ENCODE assay signal across 21 cellular contexts in genomic region chr14:22797017-22797917, GRCh38. TPM values are rescaled to one million over a fixed set of nuclear protein-coding genes. Genes with fewer than 3 reads are reported as not detected.
A peak's percentile ranks its signal among the peaks of the same experiment; 100 is the strongest.
DNase-seq lines count a peak whose midpoint lies in the region; TF ChIP-seq lines count a peak whose summit lies in the region.
"Had no signal": no experiment of that assay in that cellular context is flagged by ENCODE, and none has a peak within 500 bp of the region (broad histone marks: within the 10 kb centered on the region; RNA-seq: fewer than 3 reads in every experiment).

No MANE protein-coding gene starts in this region.

- TF ChIP-seq POLR2A in esophagus muscularis mucosa (IDR thresholded peaks at IDR 0.05; ENCODE audit: low read depth) = no peak

- H3K27me3 ChIP-seq in iPS-20b (ENCODE audit: insufficient read depth, low read length) (no peaks in the 10 kb centered on the region), esophagus muscularis mucosa (no peaks in the 10 kb centered on the region), A673 (replicated peaks; ENCODE audit: insufficient read depth, low read depth, low read length, poor library complexity) (no peaks in the 10 kb centered on the region)
- H3K27me3 ChIP-seq: brain microvascular endothelial cell, Peyer's patch, upper lobe of right lung had no signal

- intact Hi-C loops in CD14-positive monocyte (cut with micrococcal nuclease) (no loop called here), esophagus muscularis mucosa (cut with DNase I) (no loop called here), A673 (cut with micrococcal nuclease; ENCODE audit: unreplicated experiment) (no loop called here)

- H3K4me3 ChIP-seq in iPS-20b (ENCODE audit: low read length) (no peak overlapping the region; the same call in 1 of the 2 replicates), esophagus muscularis mucosa (no peak overlapping the region), A673 (ENCODE audit: low read depth, low read length, poor library complexity, severe bottlenecking) (no peak overlapping the region)
- H3K4me3 ChIP-seq: upper lobe of right lung had no signal

- peaks cover 77% of the 10 kb centered on the region for H3K4me1 Mint-ChIP-seq in CD14-positive monocyte
- H3K4me1 Mint-ChIP-seq: activated naive CD8-positive, alpha-beta T cell treated with anti-CD3 and anti-CD28 coated beads, Interleukin-2, amount 10 ng/mL, durations not matched to agents 7 days and 5 days had no signal

- H3K27ac Mint-ChIP-seq in CD14-positive monocyte = peak overlapping the region; percentile 86 to 95 (median 91)
- H3K27ac Mint-ChIP-seq: activated naive CD8-positive, alpha-beta T cell treated with anti-CD3 and anti-CD28 coated beads, Interleukin-2, amount 10 ng/mL, durations not matched to agents 7 days and 5 days had no signal

- H3K36me3 Mint-ChIP-seq in CD14-positive monocyte = peaks cover 59 to 84% of the 10 kb centered on the region in 2 donors
- H3K36me3 Mint-ChIP-seq: activated naive CD8-positive, alpha-beta T cell treated with anti-CD3 and anti-CD28 coated beads, Interleukin-2, amount 10 ng/mL, durations not matched to agents 7 days and 5 days had no signal

- peak overlapping the region in 1 of 2 donors; percentile 35 for H3K4me3 Mint-ChIP-seq in CD14-positive monocyte
- H3K4me3 Mint-ChIP-seq: activated naive CD8-positive, alpha-beta T cell treated with anti-CD3 and anti-CD28 coated beads, Interleukin-2, amount 10 ng/mL, durations not matched to agents 7 days and 5 days had no signal

- H3K9me3 ChIP-seq in iPS-20b (ENCODE audit: insufficient read depth, low read depth, low read length) (no peaks in the 10 kb centered on the region), esophagus muscularis mucosa (no peaks in the 10 kb centered on the region), A673 (ENCODE audit: low read depth, low read length, poor library complexity, severe bottlenecking) (no peaks in the 10 kb centered on the region)
- H3K9me3 ChIP-seq: Peyer's patch, upper lobe of right lung had no signal

- H3K4me1 ChIP-seq in iPS-20b (ENCODE audit: insufficient read depth, low read length) (peaks cover 12% of the 10 kb centered on the region), esophagus muscularis mucosa (no peaks in the 10 kb centered on the region), A673 (ENCODE audit: insufficient read depth, low read length, poor library complexity, severe bottlenecking) (no peaks in the 10 kb centered on the region)
- H3K4me1 ChIP-seq: upper lobe of right lung had no signal

- H3K27me3 Mint-ChIP-seq in CD14-positive monocyte (ENCODE audit: low read depth in 3 of 3) = peaks cover 0 to 2% (median 0%) of the 10 kb centered on the region in 3 donors

- H3K9ac ChIP-seq in iPS-20b (ENCODE audit: low read depth, low read length) = peak overlapping the region; percentile 17; the same call in 1 of the 2 replicates

- H3K36me3 ChIP-seq in iPS-20b (ENCODE audit: insufficient read depth, low read depth, low read length) (no peaks in the 10 kb centered on the region), esophagus muscularis mucosa (no peaks in the 10 kb centered on the region), A673 (ENCODE audit: insufficient read depth, low read length, poor library complexity, severe bottlenecking) (no peaks in the 10 kb centered on the region)
- H3K36me3 ChIP-seq: brain microvascular endothelial cell, Peyer's patch, upper lobe of right lung had no signal

- H3K27ac ChIP-seq in iPS-20b (ENCODE audit: low read length) = no peak overlapping the region
- H3K27ac ChIP-seq in esophagus muscularis mucosa (replicated peaks in 1 of 4) = no peak overlapping the region
- H3K27ac ChIP-seq in A673 (ENCODE audit: low read depth, low read length, poor library complexity, severe bottlenecking) = no peak overlapping the region
- H3K27ac ChIP-seq: brain microvascular endothelial cell, upper lobe of right lung had no signal

- H3K9me3 Mint-ChIP-seq in CD14-positive monocyte = peaks cover 0 to 2% (median 0%) of the 10 kb centered on the region in 7 donors
- H3K9me3 Mint-ChIP-seq: activated naive CD8-positive, alpha-beta T cell treated with anti-CD3 and anti-CD28 coated beads, Interleukin-2, amount 10 ng/mL, durations not matched to agents 7 days and 5 days had no signal

- DNase-seq in CD14-positive monocyte (ENCODE audit: low spot score) (no peak), NCI-H2029 treated with DMSO at 0.1 percent for 48 hours (lab: John Stamatoyannopoulos, UW) (peak; percentile 79), esophagus muscularis mucosa (ENCODE audit: extremely low spot score) (no peak), A673 (ENCODE audit: low spot score) (no peak)
- DNase-seq in activated CD4-positive, alpha-beta T cell treated with anti-CD3 and anti-CD28 coated beads, Interleukin-2, amount 50 U/mL, for 1 hour = no peak
- DNase-seq: activated CD4-positive, alpha-beta T cell treated with anti-CD3 and anti-CD28 coated beads, Interleukin-2, amount 50 U/mL, for 48 hours; activated naive CD8-positive, alpha-beta T cell treated with anti-CD3 and anti-CD28 coated beads, Interleukin-2, amount 10 ng/mL, durations not matched to agents 7 days and 5 days; activated T-cell treated with anti-CD3 and anti-CD28 coated beads, Interleukin-2, amount 50 U/mL, for 48 hours; brain microvascular endothelial cell; dermis blood vessel endothelial cell; DND-41; erythroblast; IMR-90; NCI-H1092; NCI-H2107; NCI-H69; stimulated activated naive CD8-positive, alpha-beta T cell treated with anti-CD3 and anti-CD28 coated beads, Interleukin-15, Interleukin-2, amounts not matched to agents 100 U/mL and 50 U/mL, for 24 hours; upper lobe of right lung had no signal

- TF ChIP-seq EP300 in esophagus muscularis mucosa (IDR thresholded peaks at IDR 0.05) = no peak

- POLR2A ChIA-PET in A673 (lab: Charles Lee; ENCODE audit: low non-redundant PET) = interaction anchor here (0.6 kb wide), 1 partner anchor 18 kb away, joined by 3 read pairs; the partner anchor contains the start of gene SLC7A7

- BruUV-seq in A673 (replicated peaks; lab: Mats Ljungman, UMichigan) = no TSS peak

- 56% methylated on average over 5 of the region's 5 CpGs for WGBS in esophagus muscularis mucosa

- TF ChIP-seq CTCF in CD14-positive monocyte (IDR thresholded peaks at IDR 0.05) (no peak), esophagus muscularis mucosa (IDR thresholded peaks at IDR 0.05) (no peak), A673 (conservative IDR thresholded peaks at IDR 0.05; ENCODE audit: low read depth, low read length) (no peak)

- CTCF ChIA-PET in A673 (lab: Charles Lee) = no interaction called here

RNA-seq across cellular contexts. Expression of gene SLC7A7, which starts 18.0 kb away (rescaled TPM):
- polyA plus RNA-seq in CD14-positive monocyte = 100 to 1,000 TPM; 262 to 371 TPM
- total RNA-seq in esophagus muscularis mucosa = 10 to 100 TPM in 3 of 4 donors, 1 to 10 TPM in 1; 9.6 to 22.9 (median 15.3) TPM
- 1.9 and 2.3 TPM in 2 replicates for total RNA-seq in A673 (2021)
- polyA plus RNA-seq: neural cell had no signal

RNA-seq across cellular contexts. Expression of gene OXA1L, which starts 30.8 kb away (rescaled TPM):
- 10 to 100 TPM; 61.2 to 86.9 TPM for polyA plus RNA-seq in CD14-positive monocyte
- total RNA-seq in esophagus muscularis mucosa = 10 to 100 TPM; 63.5 to 74.9 (median 71.3) TPM
- 103 and 107 TPM in 2 replicates for total RNA-seq in A673 (2021)

RNA-seq across cellular contexts. Expression of gene MRPL52, which starts 32.4 kb away (rescaled TPM):
- polyA plus RNA-seq in CD14-positive monocyte = 100 to 1,000 TPM; 130 to 164 TPM
- total RNA-seq in esophagus muscularis mucosa = 10 to 100 TPM; 27.0 to 64.5 (median 37.2) TPM
- 169 and 187 TPM in 2 replicates for total RNA-seq in A673 (2021)

RNA-seq across cellular contexts. Expression of gene MMP14, which starts 39.1 kb away (rescaled TPM):
- polyA plus RNA-seq in CD14-positive monocyte = under 1 TPM; 0.14 to 0.44 TPM
- total RNA-seq in esophagus muscularis mucosa (100 to 1,000 TPM in 3 of 4 donors, 10 to 100 TPM in 1; 83.9 to 149 (median 123) TPM), A673 (2021) (91.3 and 110 TPM in 2 replicates)
